33 cellular contexts compared by ENCODE assay signal in genomic region chr18:6960124-6960523, GRCh38.
"Had no signal": no experiment of that assay in that cellular context is flagged by ENCODE, and none has a peak within 500 bp of the region (broad histone marks: within the 10 kb centered on the region; RNA-seq: fewer than 3 reads in every experiment).

No MANE protein-coding gene starts in this region.

- H3K9me3 Mint-ChIP-seq: activated CD4-positive, alpha-beta memory T cell treated with anti-CD3 and anti-CD28 coated beads, Interleukin-2, amount 10 ng/mL, durations not matched to agents 7 days and 5 days; activated naive CD4-positive, alpha-beta T cell treated with anti-CD3 and anti-CD28 coated beads, Interleukin-2, amount 10 ng/mL, durations not matched to agents 7 days and 5 days had no signal

- H3K27me3 Mint-ChIP-seq: activated CD4-positive, alpha-beta memory T cell treated with anti-CD3 and anti-CD28 coated beads, Interleukin-2, amount 10 ng/mL, durations not matched to agents 7 days and 5 days; activated CD8-positive, alpha-beta memory T cell treated with anti-CD3 and anti-CD28 coated beads, Interleukin-2, amount 10 ng/mL, durations not matched to agents 7 days and 5 days; activated naive CD4-positive, alpha-beta T cell treated with anti-CD3 and anti-CD28 coated beads, Interleukin-2, amount 10 ng/mL, durations not matched to agents 7 days and 5 days; activated naive CD8-positive, alpha-beta T cell had no signal

- DNase-seq: activated CD4-positive, alpha-beta memory T cell treated with anti-CD3 and anti-CD28 coated beads, Interleukin-2, amount 10 ng/mL, durations not matched to agents 7 days and 5 days; activated CD4-positive, alpha-beta T cell treated with anti-CD3 and anti-CD28 coated beads for 1 hour; activated CD4-positive, alpha-beta T cell treated with anti-CD3 and anti-CD28 coated beads for 48 hours; activated CD4-positive, CD25-positive, alpha-beta regulatory T cell; activated CD8-positive, alpha-beta memory T cell treated with anti-CD3 and anti-CD28 coated beads for 24 hours; activated CD8-positive, alpha-beta memory T cell treated with anti-CD3 and anti-CD28 coated beads, Interleukin-2, amount 10 ng/mL, durations not matched to agents 7 days and 5 days; activated CD8-positive, alpha-beta memory T cell treated with anti-CD3 and anti-CD28 coated beads, Interleukin-2, amount 50 U/mL, for 48 hours; activated effector memory CD4-positive, alpha-beta T cell treated with Interleukin-2 at 50 U/mL for 16 hours; activated naive CD4-positive, alpha-beta T cell treated with anti-CD3 and anti-CD28 coated beads, Interleukin-2, amount 10 ng/mL, durations not matched to agents 7 days and 5 days; activated T-cell treated with anti-CD3 and anti-CD28 coated beads, Interleukin-2, amount 50 U/mL, for 48 hours; amniotic stem cell; aorta; cerebellar nuclear complex; MM.1S; MV-4-11; NCI-H1092; NCI-H1436 treated with DMSO at 0.1 percent for 48 hours; NCI-H1694 treated with DMSO at 0.1 percent for 48 hours; NCI-H2029; NCI-H345; NCI-H524 treated with DMSO at 0.1 percent for 48 hours; NK-92 treated with Interleukin-12 subunit alpha and Interleukin-12 subunit beta, amount 100 ng/mL, for 24 hours; PC-9; Right ventricle myocardium superior; SJCRH30; T-helper 1 cell; T-helper 2 cell; T-helper 9 cell; WERI-Rb-1 had no signal

- H3K27ac ChIP-seq: KMS-11, PC-9, RWPE1, SJCRH30, SK-N-MC, WERI-Rb-1 had no signal

- H3K4me1 Mint-ChIP-seq: activated CD4-positive, alpha-beta memory T cell treated with anti-CD3 and anti-CD28 coated beads, Interleukin-2, amount 10 ng/mL, durations not matched to agents 7 days and 5 days; activated CD8-positive, alpha-beta memory T cell treated with anti-CD3 and anti-CD28 coated beads, Interleukin-2, amount 10 ng/mL, durations not matched to agents 7 days and 5 days; activated naive CD4-positive, alpha-beta T cell treated with anti-CD3 and anti-CD28 coated beads, Interleukin-2, amount 10 ng/mL, durations not matched to agents 7 days and 5 days had no signal

- H3K9ac ChIP-seq: KMS-11 had no signal

- H3K27ac Mint-ChIP-seq: activated CD4-positive, alpha-beta memory T cell treated with anti-CD3 and anti-CD28 coated beads, Interleukin-2, amount 10 ng/mL, durations not matched to agents 7 days and 5 days; activated CD8-positive, alpha-beta memory T cell treated with anti-CD3 and anti-CD28 coated beads, Interleukin-2, amount 10 ng/mL, durations not matched to agents 7 days and 5 days; activated naive CD4-positive, alpha-beta T cell treated with anti-CD3 and anti-CD28 coated beads, Interleukin-2, amount 10 ng/mL, durations not matched to agents 7 days and 5 days; activated naive CD8-positive, alpha-beta T cell had no signal

- H3K4me3 ChIP-seq: PC-9, SJCRH30, SK-N-MC had no signal

- H3K4me3 Mint-ChIP-seq: activated CD4-positive, alpha-beta memory T cell treated with anti-CD3 and anti-CD28 coated beads, Interleukin-2, amount 10 ng/mL, durations not matched to agents 7 days and 5 days; activated CD8-positive, alpha-beta memory T cell treated with anti-CD3 and anti-CD28 coated beads, Interleukin-2, amount 10 ng/mL, durations not matched to agents 7 days and 5 days; activated naive CD4-positive, alpha-beta T cell treated with anti-CD3 and anti-CD28 coated beads, Interleukin-2, amount 10 ng/mL, durations not matched to agents 7 days and 5 days; activated naive CD8-positive, alpha-beta T cell had no signal

- H3K4me1 ChIP-seq: SJCRH30 had no signal

- ATAC-seq: activated CD8-positive, alpha-beta memory T cell treated with anti-CD3 and anti-CD28 coated beads, Interleukin-2, amount 10 ng/mL, durations not matched to agents 7 days and 5 days had no signal

- H3K36me3 ChIP-seq: SJCRH30, WERI-Rb-1 had no signal

- H3K27me3 ChIP-seq: SJCRH30 had no signal

- H3K4me2 ChIP-seq: KMS-11, PC-9 had no signal

- H3K36me3 Mint-ChIP-seq: activated CD8-positive, alpha-beta memory T cell treated with anti-CD3 and anti-CD28 coated beads, Interleukin-2, amount 10 ng/mL, durations not matched to agents 7 days and 5 days; activated naive CD4-positive, alpha-beta T cell treated with anti-CD3 and anti-CD28 coated beads, Interleukin-2, amount 10 ng/mL, durations not matched to agents 7 days and 5 days; activated naive CD8-positive, alpha-beta T cell had no signal

- H3K9me3 ChIP-seq: SJCRH30 had no signal

- H2AFZ ChIP-seq: PC-9 had no signal
